ENCODE assay signal across 13 cellular contexts in genomic region chr9:21121595-21122251, GRCh38.
DNase-seq lines count a peak whose midpoint lies in the region; ATAC-seq and TF ChIP-seq lines count a peak whose summit lies in the region.
"Had no signal": no experiment of that assay in that cellular context is flagged by ENCODE, and none has a peak within 500 bp of the region (broad histone marks: within the 10 kb centered on the region; RNA-seq: fewer than 3 reads in every experiment).

No MANE protein-coding gene starts in this region.

- H3K4me1 ChIP-seq in HAP-1: no peaks in the 10 kb centered on the region
- H3K4me1 ChIP-seq: colonic mucosa, suprapubic skin had no signal

- peak; percentile 51 for ATAC-seq in GM19043 (IDR thresholded peaks at IDR 0.05; ENCODE audit: low read depth, unreplicated experiment)
- ATAC-seq in GM21825 (IDR thresholded peaks at IDR 0.05; ENCODE audit: unreplicated experiment): peak; percentile 94
- ATAC-seq in HG03378 (IDR thresholded peaks at IDR 0.05; ENCODE audit: unreplicated experiment): peak; percentile 96

- no peak for TF ChIP-seq CTCF in GM10266 (IDR thresholded peaks at IDR 0.05; ENCODE audit: control insufficient read depth, insufficient read depth, low read depth, missing control alignments)

- no peak overlapping the region for H3K4me3 ChIP-seq in HAP-1
- H3K4me3 ChIP-seq: colonic mucosa, suprapubic skin had no signal

- no peaks in the 10 kb centered on the region for H3K9me3 ChIP-seq in HAP-1
- H3K9me3 ChIP-seq: colonic mucosa, suprapubic skin had no signal

- no peaks in the 10 kb centered on the region for H3K36me3 ChIP-seq in HAP-1 (replicated peaks)
- H3K36me3 ChIP-seq: colonic mucosa, suprapubic skin had no signal

- in situ Hi-C loops in HAP-1 (cut with MboI; ENCODE audit: low sequenced_read_pairs): loop anchor here (25.0 kb wide), 2 partner anchors 234 to 1184 kb away; no protein-coding TSS in a partner anchor

- H3K27me3 ChIP-seq in HAP-1 (ENCODE audit: low read depth): peaks cover 4% of the 10 kb centered on the region; the same call in 1 of the 2 replicates
- H3K27me3 ChIP-seq: colonic mucosa, suprapubic skin had no signal

- DNase-seq in GM10266 (ENCODE audit: extremely low spot score): peak; percentile 42
- no peak for DNase-seq in NCI-H1930 (lab: John Stamatoyannopoulos, UW)
- no peak for DNase-seq in SW 1271 (lab: John Stamatoyannopoulos, UW)
- no peak for DNase-seq in HK-2 (ENCODE audit: unreplicated experiment)
- no peak for DNase-seq in HAP-1 (ENCODE audit: low spot score in 2 of 2)
- DNase-seq: activated CD4-positive, alpha-beta T cell treated with anti-CD3 and anti-CD28 coated beads, Interleukin-2, amount 50 U/mL, for 48 hours; colonic mucosa; NCI-H1417; T-helper 1 cell had no signal
